ENCODE assay signal across 1 cellular context in genomic region chr20:62675156-62675871, GRCh38.
TF ChIP-seq lines count a peak whose summit lies in the region.

No MANE protein-coding gene starts in this region.

TF ChIP-seq in HCT116, 20 proteins besides CTCF, POLR2A, EP300 and RAD21 (continued from another document):
- TF ChIP-seq MAX (IDR thresholded peaks at IDR 0.05): no peak
- TF ChIP-seq POLR2AphosphoS5 (IDR thresholded peaks at IDR 0.05; ENCODE audit: low read depth, low read length): no peak
- no peak for TF ChIP-seq ZBTB33 (IDR thresholded peaks at IDR 0.05; ENCODE audit: extremely low read depth, insufficient replicate concordance, low read length)
- TF ChIP-seq CBX3 (IDR thresholded peaks at IDR 0.05; ENCODE audit: low read depth): no peak
- no peak for TF ChIP-seq EZH2phosphoT487 (IDR thresholded peaks at IDR 0.05; ENCODE audit: borderline replicate concordance)
- no peak for TF ChIP-seq ATF3 (IDR thresholded peaks at IDR 0.05)
- TF ChIP-seq JUND (IDR thresholded peaks at IDR 0.05): no peak
- no peak for TF ChIP-seq ZFX (IDR thresholded peaks at IDR 0.05)
- TF ChIP-seq EGR1 (IDR thresholded peaks at IDR 0.05; ENCODE audit: low read depth): no peak
- no peak for TF ChIP-seq EZH2 (IDR thresholded peaks at IDR 0.05)
- TF ChIP-seq ZNF274 (IDR thresholded peaks at IDR 0.05; ENCODE audit: low read depth, low read length): no peak
- TF ChIP-seq CEBPB (IDR thresholded peaks at IDR 0.05; ENCODE audit: low read depth): no peak
- TF ChIP-seq TCF7L2 (IDR thresholded peaks at IDR 0.05; ENCODE audit: borderline replicate concordance, extremely low read depth, insufficient read depth, insufficient read length): no peak
- no peak for TF ChIP-seq SRF (IDR thresholded peaks at IDR 0.05; ENCODE audit: low read depth)
- TF ChIP-seq FOSL1 (IDR thresholded peaks at IDR 0.05; ENCODE audit: low read depth): no peak
- no peak for TF ChIP-seq ELF1 (IDR thresholded peaks at IDR 0.05; ENCODE audit: borderline replicate concordance, low read depth)
- no peak for TF ChIP-seq SIN3A (IDR thresholded peaks at IDR 0.05; ENCODE audit: low read depth)
